Comparison of ENCODE assay signal across 8 cellular contexts in the genomic region with DNA sequence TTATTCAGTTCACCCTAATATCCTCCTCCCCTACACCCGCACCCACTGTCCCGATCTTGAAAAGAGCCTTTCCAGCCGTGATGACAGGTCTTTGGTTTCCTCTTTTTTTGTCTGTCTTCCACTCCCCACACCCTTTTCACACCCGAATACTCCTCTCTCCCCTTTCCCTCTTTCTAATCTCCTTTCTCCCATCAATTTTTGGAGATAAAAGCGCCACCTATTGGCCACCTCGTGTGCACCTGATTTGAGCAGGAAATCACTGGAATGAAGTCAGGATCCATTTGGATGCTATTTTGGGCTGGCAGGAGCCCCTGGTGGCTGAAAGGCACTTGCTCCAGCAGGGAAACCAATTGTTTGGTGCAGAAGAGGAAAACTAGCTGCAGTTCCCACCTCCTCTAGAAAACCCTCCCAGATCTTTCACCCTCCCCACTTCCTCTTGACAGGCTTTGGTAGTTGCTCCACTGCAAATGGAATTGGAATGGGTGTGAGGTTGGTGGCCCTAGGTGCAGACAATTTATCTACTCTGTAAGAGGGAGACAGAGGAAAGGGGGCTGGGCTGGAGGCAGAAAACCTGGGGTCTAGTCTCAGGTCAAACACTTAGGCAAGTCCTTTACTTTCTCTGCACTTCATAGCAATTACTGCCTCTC. TPM values are rescaled to one million over a fixed set of nuclear protein-coding genes. Genes with fewer than 3 reads are reported as not detected.
DNase-seq lines count a peak whose midpoint lies in the region; ATAC-seq, FAIRE-seq and TF ChIP-seq lines count a peak whose summit lies in the region.

No MANE protein-coding gene starts in this region.

- H3K4me3 ChIP-seq in astrocyte (ENCODE audit: insufficient read depth, low read depth, low read length) (no peak overlapping the region), HepG2 (replicated peaks in 1 of 3; ENCODE audit: insufficient read depth in 1 of 3, low read depth in 2 of 3, low read length in 3 of 3) (no peak overlapping the region)

- H2AFZ ChIP-seq in astrocyte (ENCODE audit: low read depth, low read length) (no peak overlapping the region), HepG2 (ENCODE audit: low read length) (no peak overlapping the region)

- no peak for DNase-seq in natural killer cell
- DNase-seq in natural killer cell treated with Interleukin-12 subunit alpha and Interleukin-12 subunit beta and Interleukin-15 and Interleukin-18, amount 100 ng/mL, for 72 hours (ENCODE audit: low spot score): no peak
- peak; percentile 47 for DNase-seq in NCI-H2107 (lab: John Stamatoyannopoulos, UW)
- peak; percentile 14 for DNase-seq in astrocyte (ENCODE audit: low read depth)
- DNase-seq in HepG2 (ENCODE audit: low spot score): peak; percentile 52
- no peak for DNase-seq in activated naive CD4-positive, alpha-beta T cell treated with anti-CD3 and anti-CD28 coated beads, Interleukin-2, amount 50 U/mL, for 16 hours
- no peak for DNase-seq in hippocampal formation (lab: John Stamatoyannopoulos, UW)

- H3K27me3 ChIP-seq in astrocyte (ENCODE audit: insufficient read depth, low read length) (peaks cover 33% of the 10 kb centered on the region), HepG2 (ENCODE audit: control insufficient read depth in 1 of 2, insufficient read depth in 2 of 2, low read length in 2 of 2) (no peaks in the 10 kb centered on the region; a peak in 1 of 5 replicates)

- peaks cover 0 to 3% of the 10 kb centered on the region in 2 donors for H3K27me3 Mint-ChIP-seq in natural killer cell (ENCODE audit: low read depth in 2 of 2)
- peaks cover 0 to 5% of the 10 kb centered on the region in 2 donors for H3K27me3 Mint-ChIP-seq in natural killer cell treated with Interleukin-12 subunit alpha and Interleukin-12 subunit beta and Interleukin-15 and Interleukin-18, amount 100 ng/mL, for 72 hours
- peaks cover 79% of the 10 kb centered on the region for H3K27me3 Mint-ChIP-seq in astrocyte (ENCODE audit: low read depth, unreplicated experiment)

- in situ Hi-C loops in HepG2 (cut with HindIII; ENCODE audit: extremely low pct_ligation_motif_present, low pct_unique_long_range_greater_than_20kb): loop anchor here (5.0 kb wide), 1 partner anchor 37 kb away; no protein-coding TSS in a partner anchor

- no peaks in the 10 kb centered on the region for H3K79me2 ChIP-seq in astrocyte (ENCODE audit: insufficient read depth, low read length)
- no peaks in the 10 kb centered on the region for H3K79me2 ChIP-seq in HepG2 (ENCODE audit: insufficient read depth, low read length)

- intact Hi-C loops in natural killer cell (cut with micrococcal nuclease): no loop called here
- intact Hi-C loops in HepG2 (cut with micrococcal nuclease; ENCODE audit: unreplicated experiment): loop anchor here (1.0 to 5.0 kb wide), 4 partner anchors 36 to 245 kb away; a partner anchor contains a TSS

- CTCF ChIA-PET in HepG2 (lab: Yijun Ruan, JAX; ENCODE audit: low intra/inter-chr PET ratio, low total read pairs): interaction anchor here (2.0 kb wide), 1 partner anchor 36 kb away, joined by 13 read pairs; no protein-coding TSS in a partner anchor

- H3K36me3 Mint-ChIP-seq in natural killer cell (no peaks in the 10 kb centered on the region), astrocyte (ENCODE audit: low read depth, unreplicated experiment) (no peaks in the 10 kb centered on the region)
- no peaks in the 10 kb centered on the region for H3K36me3 Mint-ChIP-seq in natural killer cell treated with Interleukin-12 subunit alpha and Interleukin-12 subunit beta and Interleukin-15 and Interleukin-18, amount 100 ng/mL, for 72 hours

- H3K4me1 Mint-ChIP-seq in natural killer cell (peaks cover 12 to 16% of the 10 kb centered on the region in 2 donors), astrocyte (ENCODE audit: low read depth, unreplicated experiment) (no peaks in the 10 kb centered on the region)
- H3K4me1 Mint-ChIP-seq in natural killer cell treated with Interleukin-12 subunit alpha and Interleukin-12 subunit beta and Interleukin-15 and Interleukin-18, amount 100 ng/mL, for 72 hours (ENCODE audit: low read depth in 2 of 2): peaks cover 0 to 5% of the 10 kb centered on the region in 2 donors

- H4K20me1 ChIP-seq in astrocyte (ENCODE audit: insufficient read depth, low read length): no peaks in the 10 kb centered on the region
- no peaks in the 10 kb centered on the region for H4K20me1 ChIP-seq in HepG2 (ENCODE audit: insufficient read depth, low read length)

- H3K9me3 Mint-ChIP-seq in natural killer cell (no peaks in the 10 kb centered on the region), astrocyte (ENCODE audit: unreplicated experiment) (peaks cover 1% of the 10 kb centered on the region)
- no peaks in the 10 kb centered on the region for H3K9me3 Mint-ChIP-seq in natural killer cell treated with Interleukin-12 subunit alpha and Interleukin-12 subunit beta and Interleukin-15 and Interleukin-18, amount 100 ng/mL, for 72 hours

- WGBS in HepG2 (ENCODE audit: low lambda C conversion rate): 19% methylated on average over 6 of the region's 6 CpGs

- ATAC-seq in natural killer cell (no peak), HepG2 (peak; percentile 86), HG02884 (IDR thresholded peaks at IDR 0.05; ENCODE audit: unreplicated experiment) (no peak)
- ATAC-seq in natural killer cell treated with Interleukin-12 subunit alpha and Interleukin-12 subunit beta and Interleukin-15 and Interleukin-18, amount 100 ng/mL, for 72 hours: no peak

- H3K27ac Mint-ChIP-seq in natural killer cell (no peak overlapping the region), astrocyte (ENCODE audit: unreplicated experiment) (no peak overlapping the region)
- no peak overlapping the region for H3K27ac Mint-ChIP-seq in natural killer cell treated with Interleukin-12 subunit alpha and Interleukin-12 subunit beta and Interleukin-15 and Interleukin-18, amount 100 ng/mL, for 72 hours

- TF ChIP-seq CTCF in natural killer cell (IDR thresholded peaks at IDR 0.05) (peak; percentile 22), astrocyte (IDR thresholded peaks at IDR 0.05; ENCODE audit: insufficient read depth, low read depth, low read length) (peak; percentile 91), HepG2 (CRISPR knock-in tag; IDR thresholded peaks at IDR 0.05) (peak; percentile 78)

- BruUV-seq in HepG2 (replicated peaks; lab: Mats Ljungman, UMichigan): no TSS peak

- TF ChIP-seq EP300 in HepG2 (IDR thresholded peaks at IDR 0.05; ENCODE audit: low read depth in 2 of 2, low read length in 2 of 2): no peak
- TF ChIP-seq EP300 in HepG2 (CRISPR knock-in tag; IDR thresholded peaks at IDR 0.05; ENCODE audit: borderline replicate concordance): no peak

- H3K36me3 ChIP-seq in astrocyte (ENCODE audit: insufficient read depth, low read length) (no peaks in the 10 kb centered on the region), HepG2 (replicated peaks in 1 of 2; ENCODE audit: control insufficient read depth in 1 of 2, insufficient read depth in 2 of 2, low read length in 2 of 2) (no peaks in the 10 kb centered on the region)

- H3K27ac ChIP-seq in astrocyte (ENCODE audit: low read depth, low read length): no peak overlapping the region
- H3K27ac ChIP-seq in HepG2 (ENCODE audit: extremely low read length, insufficient read depth, low read length): no peak overlapping the region

- H3K9ac ChIP-seq in astrocyte (ENCODE audit: low read length) (no peak overlapping the region), HepG2 (ENCODE audit: insufficient read depth, low read depth, low read length) (no peak overlapping the region)

- peak; percentile 41; the same call in 1 of the 2 replicates for TF ChIP-seq RAD21 in HepG2 (CRISPR knock-in tag; IDR thresholded peaks at IDR 0.05)

- no peaks in the 10 kb centered on the region for H3K4me1 ChIP-seq in astrocyte (ENCODE audit: insufficient read depth, low read length)
- H3K4me1 ChIP-seq in HepG2 (ENCODE audit: insufficient read depth, low read length): no peaks in the 10 kb centered on the region

- H3K9me3 ChIP-seq in astrocyte (ENCODE audit: insufficient read depth, low read depth, low read length): no peaks in the 10 kb centered on the region
- H3K9me3 ChIP-seq in HepG2 (ENCODE audit: low read length): no peaks in the 10 kb centered on the region

- H3K4me3 Mint-ChIP-seq in natural killer cell: no peak overlapping the region
- no peak overlapping the region for H3K4me3 Mint-ChIP-seq in natural killer cell treated with Interleukin-12 subunit alpha and Interleukin-12 subunit beta and Interleukin-15 and Interleukin-18, amount 100 ng/mL, for 72 hours
- H3K4me3 Mint-ChIP-seq in astrocyte (ENCODE audit: unreplicated experiment): no peak overlapping the region

- POLR2A ChIA-PET in HepG2 (lab: Yijun Ruan, JAX): no interaction called here

- TF ChIP-seq POLR2A in HepG2 (IDR thresholded peaks at IDR 0.05; ENCODE audit: insufficient read depth in 1 of 2, low read depth in 2 of 2, low read length in 2 of 2): no peak

- H3K4me2 ChIP-seq in astrocyte (ENCODE audit: low read length) (no peak overlapping the region), HepG2 (ENCODE audit: low read depth, low read length) (no peak overlapping the region)

- FAIRE-seq in astrocyte (lab: Jason Lieb, UNC) (no peak), HepG2 (lab: Jason Lieb, UNC) (peak; percentile 72)

RNA-seq across cellular contexts. Expression of a gene that starts 8.4 kb away (rescaled TPM):
- not detected for total RNA-seq in natural killer cell
- total RNA-seq in natural killer cell treated with Interleukin-12 subunit alpha and Interleukin-12 subunit beta and Interleukin-15 and Interleukin-18, amount 100 ng/mL, for 72 hours: not detected
- 0.14 TPM in 1 of 2 replicates, not detected in the other for total RNA-seq in astrocyte
- not detected in 2 replicates for total RNA-seq in HepG2 (2016; rRNA removed; fragmentation: Illumina TruSeq; extraction: Trizol)
- total RNA-seq in HepG2 (2016; cell fraction: cytosol; rRNA removed; fragmentation: Illumina TruSeq; extraction: Trizol; ENCODE audit: low read depth): not detected in 2 replicates
- total RNA-seq in HepG2 (2016; cell fraction: insoluble cytoplasmic fraction; rRNA removed; fragmentation: Illumina TruSeq; extraction: Trizol): not detected in 2 replicates
- not detected in 2 replicates for total RNA-seq in HepG2 (2016; cell fraction: membrane; rRNA removed; fragmentation: Illumina TruSeq; extraction: Trizol)
- not detected in 2 replicates for total RNA-seq in HepG2 (2016; cell fraction: nucleus; rRNA removed; fragmentation: Illumina TruSeq; extraction: Trizol)
- not detected in 2 replicates for polyA plus RNA-seq in HepG2 (2011; rRNA removed)
- not detected in 2 replicates for polyA plus RNA-seq in HepG2 (2011; cell fraction: cytosol; rRNA removed)
- polyA plus RNA-seq in HepG2 (2011; cell fraction: nucleus; rRNA removed): not detected in 2 replicates
- not detected in 2 replicates for polyA plus RNA-seq in HepG2 (2012)
- not detected in 2 replicates for polyA plus RNA-seq in HepG2 (2016; cell fraction: cytosol; fragmentation: Illumina TruSeq; extraction: Trizol; ENCODE audit: low read depth)
- polyA plus RNA-seq in HepG2 (2016; cell fraction: insoluble cytoplasmic fraction; fragmentation: Illumina TruSeq; extraction: Trizol; ENCODE audit: low read depth): not detected in 2 replicates
- not detected in 2 replicates for polyA plus RNA-seq in HepG2 (2016; cell fraction: membrane; fragmentation: Illumina TruSeq; extraction: Trizol; ENCODE audit: low read depth)
- polyA plus RNA-seq in HepG2 (2016; cell fraction: nucleus; fragmentation: Illumina TruSeq; extraction: Trizol; ENCODE audit: insufficient read depth, low read depth): not detected in 2 replicates
- polyA minus RNA-seq in HepG2 (2011; rRNA and poly(A)+ RNA removed; ENCODE audit: low replicate concordance): not detected in 2 replicates
- polyA minus RNA-seq in HepG2 (2011; cell fraction: cytosol; rRNA and poly(A)+ RNA removed): not detected in 2 replicates
- not detected in 2 replicates for polyA minus RNA-seq in HepG2 (2011; cell fraction: nucleus; rRNA and poly(A)+ RNA removed)

RNA-seq across cellular contexts. Expression of a gene that starts 13.4 kb away (rescaled TPM):
- total RNA-seq in natural killer cell: 1 to 10 TPM in 2 of 3 donors, under 1 TPM in 1; 0.49 to 1.4 (median 1.1) TPM
- total RNA-seq in natural killer cell treated with Interleukin-12 subunit alpha and Interleukin-12 subunit beta and Interleukin-15 and Interleukin-18, amount 100 ng/mL, for 72 hours: under 1 TPM; 0.33 to 0.36 TPM
- total RNA-seq in astrocyte: 0.07 TPM in 1 of 2 replicates, not detected in the other
- 0.07 and 0.09 TPM in 2 replicates for total RNA-seq in HepG2 (2016; rRNA removed; fragmentation: Illumina TruSeq; extraction: Trizol)
- total RNA-seq in HepG2 (2016; cell fraction: cytosol; rRNA removed; fragmentation: Illumina TruSeq; extraction: Trizol; ENCODE audit: low read depth): 0.09 TPM in 1 of 2 replicates, not detected in the other
- 0.04 and 0.09 TPM in 2 replicates for total RNA-seq in HepG2 (2016; cell fraction: insoluble cytoplasmic fraction; rRNA removed; fragmentation: Illumina TruSeq; extraction: Trizol)
- 0.09 and 0.10 TPM in 2 replicates for total RNA-seq in HepG2 (2016; cell fraction: membrane; rRNA removed; fragmentation: Illumina TruSeq; extraction: Trizol)
- total RNA-seq in HepG2 (2016; cell fraction: nucleus; rRNA removed; fragmentation: Illumina TruSeq; extraction: Trizol): 0.06 TPM in 1 of 2 replicates, not detected in the other
- polyA plus RNA-seq in HepG2 (2011; rRNA removed): 0.01 and 0.03 TPM in 2 replicates
- polyA plus RNA-seq in HepG2 (2011; cell fraction: cytosol; rRNA removed): 0.03 and 0.04 TPM in 2 replicates
- 0.03 and 0.10 TPM in 2 replicates for polyA plus RNA-seq in HepG2 (2011; cell fraction: nucleus; rRNA removed)
- 0.29 and 0.32 TPM in 2 replicates for polyA plus RNA-seq in HepG2 (2012)
- polyA plus RNA-seq in HepG2 (2016; cell fraction: cytosol; fragmentation: Illumina TruSeq; extraction: Trizol; ENCODE audit: low read depth): 0.02 TPM in 1 of 2 replicates, not detected in the other
- 0.05 and 0.13 TPM in 2 replicates for polyA plus RNA-seq in HepG2 (2016; cell fraction: insoluble cytoplasmic fraction; fragmentation: Illumina TruSeq; extraction: Trizol; ENCODE audit: low read depth)
- not detected in 2 replicates for polyA plus RNA-seq in HepG2 (2016; cell fraction: membrane; fragmentation: Illumina TruSeq; extraction: Trizol; ENCODE audit: low read depth)
- 0.09 TPM in 1 of 2 replicates, not detected in the other for polyA plus RNA-seq in HepG2 (2016; cell fraction: nucleus; fragmentation: Illumina TruSeq; extraction: Trizol; ENCODE audit: insufficient read depth, low read depth)
- 0.23 TPM in 1 of 2 replicates, not detected in the other for polyA minus RNA-seq in HepG2 (2011; rRNA and poly(A)+ RNA removed; ENCODE audit: low replicate concordance)
- not detected in 2 replicates for polyA minus RNA-seq in HepG2 (2011; cell fraction: cytosol; rRNA and poly(A)+ RNA removed)
- polyA minus RNA-seq in HepG2 (2011; cell fraction: nucleus; rRNA and poly(A)+ RNA removed): 0.12 TPM in 1 of 2 replicates, not detected in the other

Comparison
In these comparisons a context has a peak if more than half of its experiments do, and no peak if none do; other contexts are left out.
1. DNase-seq: peak in NCI-H2107 (single experiment), astrocyte (single experiment) and HepG2 (single experiment); none in natural killer cell (single experiment), natural killer cell treated with Interleukin-12 subunit alpha and Interleukin-12 subunit beta and Interleukin-15 and Interleukin-18, amount 100 ng/mL, for 72 hours (single experiment), activated naive CD4-positive, alpha-beta T cell treated with anti-CD3 and anti-CD28 coated beads, Interleukin-2, amount 50 U/mL, for 16 hours (single experiment) and hippocampal formation (0 of 2).
2. CTCF ChIP-seq: peak in every context shown above with its lines; median percentile 91 in astrocyte; 78 in HepG2; 22 in natural killer cell.